ENCODE assay signal across 14 cellular contexts in the genomic region with DNA sequence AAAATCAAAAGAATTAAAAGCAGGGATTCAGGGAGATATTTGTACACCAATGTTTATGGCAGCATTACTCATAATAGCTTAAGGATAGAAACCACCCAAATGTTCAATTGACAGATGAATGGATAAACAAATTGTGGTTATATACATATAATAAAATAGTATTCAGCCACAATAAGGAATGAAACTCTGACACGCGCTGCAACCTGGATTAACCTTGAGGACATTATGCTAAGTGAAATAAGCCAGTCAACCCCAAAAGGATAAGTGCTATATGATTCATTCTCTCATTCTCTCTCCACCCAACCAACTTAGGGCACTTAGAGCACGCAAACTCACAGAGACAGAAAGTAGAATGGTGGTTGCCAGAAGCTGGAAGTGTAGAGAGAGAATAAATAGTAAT.
DNase-seq lines count a peak whose midpoint lies in the region; ATAC-seq and TF ChIP-seq lines count a peak whose summit lies in the region.
"Had no signal": no experiment of that assay in that cellular context is flagged by ENCODE, and none has a peak within 500 bp of the region (broad histone marks: within the 10 kb centered on the region; RNA-seq: fewer than 3 reads in every experiment).

No MANE protein-coding gene starts in this region.

- H3K18ac ChIP-seq in trophoblast cell (ENCODE audit: low read length), result no peak overlapping the region

- H2AFZ ChIP-seq in mammary epithelial cell (ENCODE audit: low read depth, low read length) (peak overlapping the region; percentile 33), trophoblast cell (ENCODE audit: insufficient read depth, low read length, poor library complexity) (no peak overlapping the region)
- H2AFZ ChIP-seq: GM23248 had no signal

- H3K4me1 Mint-ChIP-seq in MCF 10A (ENCODE audit: insufficient read depth, unreplicated experiment) (peaks cover 4% of the 10 kb centered on the region), HFFc6 (ENCODE audit: low read depth) (peaks cover 10% of the 10 kb centered on the region; the same call in 1 of the 2 replicates)
- H3K4me1 Mint-ChIP-seq: CD4-positive, CD25-positive, alpha-beta regulatory T cell had no signal

- H3K27ac ChIP-seq in mammary epithelial cell (ENCODE audit: insufficient read depth, low read depth, low read length) (no peak overlapping the region), RWPE2 (ENCODE audit: poor library complexity, severe bottlenecking) (peak overlapping the region; percentile 9), trophoblast cell (ENCODE audit: low read depth, low read length) (no peak overlapping the region)
- H3K27ac ChIP-seq: BLaER1 treated with 17β-estradiol and CSF1 and Interleukin-3, amounts not matched to agents 10 nM and 100 nM; GM23248 had no signal

- no peaks in the 10 kb centered on the region for H4K20me1 ChIP-seq in mammary epithelial cell (ENCODE audit: insufficient read depth, low read length)
- H4K20me1 ChIP-seq: BLaER1 treated with 17β-estradiol and CSF1 and Interleukin-3, amounts not matched to agents 10 nM and 100 nM had no signal

- H3K36me3 ChIP-seq in mammary epithelial cell (ENCODE audit: insufficient read depth, low read length), result no peaks in the 10 kb centered on the region
- no peaks in the 10 kb centered on the region for H3K36me3 ChIP-seq in RWPE2 (ENCODE audit: low read depth)
- no peaks in the 10 kb centered on the region for H3K36me3 ChIP-seq in trophoblast cell (ENCODE audit: control insufficient read depth in 1 of 2, insufficient read depth in 2 of 2, low read length in 2 of 2)
- H3K36me3 ChIP-seq: BLaER1 treated with 17β-estradiol and CSF1 and Interleukin-3, amounts not matched to agents 10 nM and 100 nM had no signal

- BruUV-seq in mammary epithelial cell (replicated peaks; lab: Mats Ljungman, UMichigan) (no TSS peak), MCF 10A (replicated peaks; lab: Mats Ljungman, UMichigan) (no TSS peak)

- no peak overlapping the region for H3K4ac ChIP-seq in trophoblast cell (ENCODE audit: low read depth, low read length)

- no peak overlapping the region for H3K27ac Mint-ChIP-seq in MCF 10A (ENCODE audit: low read depth, unreplicated experiment)
- no peak overlapping the region for H3K27ac Mint-ChIP-seq in HFFc6
- H3K27ac Mint-ChIP-seq: CD4-positive, CD25-positive, alpha-beta regulatory T cell had no signal

- H2BK5ac ChIP-seq in trophoblast cell (ENCODE audit: low read depth, low read length, poor library complexity), result no peak overlapping the region

- H3K9me3 ChIP-seq in mammary epithelial cell (replicated peaks; ENCODE audit: insufficient read depth, low read length), result no peaks in the 10 kb centered on the region
- H3K9me3 ChIP-seq in RWPE2 (ENCODE audit: severe bottlenecking), result no peaks in the 10 kb centered on the region
- H3K9me3 ChIP-seq in trophoblast cell (ENCODE audit: insufficient read depth, low read depth, low read length), result no peaks in the 10 kb centered on the region
- H3K9me3 ChIP-seq: BLaER1 treated with 17β-estradiol and CSF1 and Interleukin-3, amounts not matched to agents 10 nM and 100 nM had no signal

- TF ChIP-seq CTCF in mammary epithelial cell (conservative IDR thresholded peaks at IDR 0.05 in 1 of 2, IDR thresholded peaks at IDR 0.05 in 1 of 2; ENCODE audit: extremely low read depth in 1 of 2, insufficient read depth in 1 of 2, low read depth in 1 of 2, low read length in 2 of 2) (no peak), MCF 10A (IDR thresholded peaks at IDR 0.05; ENCODE audit: unreplicated experiment) (no peak), RWPE2 (IDR thresholded peaks at IDR 0.05; ENCODE audit: poor library complexity, severe bottlenecking) (no peak), HFFc6 (IDR thresholded peaks at IDR 0.05) (no peak)

- POLR2A ChIA-PET in MCF 10A (lab: Yijun Ruan, JAX), result interaction anchor here (1.1 kb wide), 1 partner anchor 63 kb away, joined by 3 read pairs; no protein-coding TSS in a partner anchor

- H3K27me3 ChIP-seq in mammary epithelial cell (ENCODE audit: insufficient read depth, low read length) (no peaks in the 10 kb centered on the region), RWPE2 (ENCODE audit: insufficient read depth, poor library complexity, severe bottlenecking) (no peaks in the 10 kb centered on the region), trophoblast cell (ENCODE audit: insufficient read depth, low read length) (no peaks in the 10 kb centered on the region)
- H3K27me3 ChIP-seq: BLaER1 treated with 17β-estradiol and CSF1 and Interleukin-3, amounts not matched to agents 10 nM and 100 nM had no signal

- H3K4me3 ChIP-seq in mammary epithelial cell (replicated peaks in 1 of 3; ENCODE audit: insufficient read depth in 1 of 3, low read depth in 2 of 3, low read length in 3 of 3), result no peak overlapping the region
- no peak overlapping the region for H3K4me3 ChIP-seq in RWPE2 (ENCODE audit: severe bottlenecking)
- no peak overlapping the region for H3K4me3 ChIP-seq in trophoblast cell (ENCODE audit: low read depth, low read length)
- H3K4me3 ChIP-seq: BLaER1 treated with 17β-estradiol and CSF1 and Interleukin-3, amounts not matched to agents 10 nM and 100 nM; GM12878; GM23248 had no signal

- peak; percentile 19; the same call in 2 of the 3 replicates for ATAC-seq in RWPE2 (ENCODE audit: low read depth)
- ATAC-seq in esophagus mucosa, result peak; percentile 73
- ATAC-seq: GM12878 had no signal

- H3K9ac ChIP-seq in mammary epithelial cell (ENCODE audit: insufficient read depth, low read length), result no peak overlapping the region
- H3K9ac ChIP-seq in trophoblast cell (ENCODE audit: low read length), result no peak overlapping the region
- H3K9ac ChIP-seq: BLaER1 treated with 17β-estradiol and CSF1 and Interleukin-3, amounts not matched to agents 10 nM and 100 nM; GM23248 had no signal

- H4K12ac ChIP-seq in trophoblast cell (ENCODE audit: low read depth, low read length), result no peak overlapping the region

- no peak overlapping the region for H3K14ac ChIP-seq in trophoblast cell (ENCODE audit: low read length)

- H4K91ac ChIP-seq in trophoblast cell (ENCODE audit: low read depth, low read length), result no peak overlapping the region

- H2BK120ac ChIP-seq in trophoblast cell (ENCODE audit: insufficient read depth, low read length, poor library complexity), result no peak overlapping the region

- no peak overlapping the region for H2AK5ac ChIP-seq in trophoblast cell (ENCODE audit: low read length)

- H3K4me2 ChIP-seq in mammary epithelial cell (ENCODE audit: insufficient read depth, low read depth, low read length), result no peak overlapping the region
- H3K4me2 ChIP-seq in trophoblast cell (ENCODE audit: low read length), result no peak overlapping the region

- H3K79me1 ChIP-seq in trophoblast cell (ENCODE audit: low read length), result no peaks in the 10 kb centered on the region

- intact Hi-C loops in mammary epithelial cell (cut with micrococcal nuclease) (no loop called here), MCF 10A (cut with micrococcal nuclease) (no loop called here)

- H3K9me3 Mint-ChIP-seq in MCF 10A (ENCODE audit: unreplicated experiment) (no peaks in the 10 kb centered on the region), HFFc6 (no peaks in the 10 kb centered on the region)

- no peak overlapping the region for H4K8ac ChIP-seq in trophoblast cell (ENCODE audit: low read depth, low read length)

- no peaks in the 10 kb centered on the region for H3K36me3 Mint-ChIP-seq in MCF 10A (ENCODE audit: insufficient read depth, unreplicated experiment)
- H3K36me3 Mint-ChIP-seq in HFFc6 (ENCODE audit: low read depth), result no peaks in the 10 kb centered on the region
- H3K36me3 Mint-ChIP-seq: CD4-positive, CD25-positive, alpha-beta regulatory T cell had no signal

- H3K4me1 ChIP-seq in mammary epithelial cell (ENCODE audit: insufficient read depth, low read length), result peaks cover 23% of the 10 kb centered on the region
- peaks cover 16% of the 10 kb centered on the region for H3K4me1 ChIP-seq in RWPE2 (ENCODE audit: insufficient read depth, poor library complexity, severe bottlenecking)
- no peaks in the 10 kb centered on the region for H3K4me1 ChIP-seq in trophoblast cell (ENCODE audit: control insufficient read depth in 1 of 2, insufficient read depth in 2 of 2, low read length in 2 of 2)

- 60% methylated on average over 3 of the region's 3 CpGs for WGBS in mammary epithelial cell (ENCODE audit: low coverage, missing lambda C conversion rate)
- no CpG with 5 or more reads among the region's 3 CpGs for WGBS in trophoblast cell (ENCODE audit: extremely low coverage, insufficient coverage, insufficient read length)

- no peaks in the 10 kb centered on the region for H3K79me2 ChIP-seq in mammary epithelial cell (ENCODE audit: insufficient read depth, low read length)
- no peaks in the 10 kb centered on the region for H3K79me2 ChIP-seq in trophoblast cell (ENCODE audit: control insufficient read depth, insufficient read depth, low read length, poor library complexity)

- no peak overlapping the region for H3K4me3 Mint-ChIP-seq in MCF 10A (ENCODE audit: unreplicated experiment)
- no peak overlapping the region for H3K4me3 Mint-ChIP-seq in HFFc6
- H3K4me3 Mint-ChIP-seq: CD4-positive, CD25-positive, alpha-beta regulatory T cell had no signal

- H3K27me3 Mint-ChIP-seq in MCF 10A (ENCODE audit: insufficient read depth, unreplicated experiment), result no peaks in the 10 kb centered on the region
- H3K27me3 Mint-ChIP-seq in HFFc6 (ENCODE audit: insufficient read depth), result no peaks in the 10 kb centered on the region

- dilution Hi-C loops in mammary epithelial cell (cut with HindIII; ENCODE audit: low sequenced_read_pairs), result no loop called here

- H3K23ac ChIP-seq in trophoblast cell (ENCODE audit: low read length), result no peak overlapping the region

- CTCF ChIA-PET in mammary epithelial cell (lab: Charles Lee; ENCODE audit: low non-redundant PET), result no interaction called here
- CTCF ChIA-PET in MCF 10A (lab: Yijun Ruan, JAX), result interaction anchor here (0.6 to 3.7 kb wide), 3 partner anchors 14 to 202 kb away, joined by 3 to 24 read pairs (median 3); no protein-coding TSS in a partner anchor

- peak; percentile 67 for DNase-seq in mammary epithelial cell
- DNase-seq in MCF 10A (ENCODE audit: unreplicated experiment), result no peak
- DNase-seq in RWPE2 (ENCODE audit: low spot score), result no peak
- no peak for DNase-seq in HFFc6
- no peak for DNase-seq in medulla oblongata (ENCODE audit: extremely low spot score)
- no peak for DNase-seq in trophoblast cell
- DNase-seq: 8988T; CD4-positive, CD25-positive, alpha-beta regulatory T cell; DMS53; GM23248; H7 had no signal

- in situ Hi-C loops in mammary epithelial cell (cut with MboI; ENCODE audit: low sequenced_read_pairs in 2 of 2), result no loop called here

- H2BK12ac ChIP-seq in trophoblast cell (ENCODE audit: low read length), result no peak overlapping the region
